19 cellular contexts compared by ENCODE assay signal in genomic region chr9:90965141-90965910, GRCh38.
DNase-seq lines count a peak whose midpoint lies in the region; ATAC-seq, FAIRE-seq and TF ChIP-seq lines count a peak whose summit lies in the region.
"Had no signal": no experiment of that assay in that cellular context is flagged by ENCODE, and none has a peak within 500 bp of the region (broad histone marks: within the 10 kb centered on the region; RNA-seq: fewer than 3 reads in every experiment).

No MANE protein-coding gene starts in this region.

- H3K4me2 ChIP-seq in K562 (ENCODE audit: insufficient read depth, low read length) (no peak overlapping the region), mesenchymal stem cell (ENCODE audit: low read length, poor library complexity, severe bottlenecking) (peak overlapping the region; percentile 21)

- H2BK15ac ChIP-seq in mesenchymal stem cell (ENCODE audit: low read depth, poor library complexity, severe bottlenecking) = no peak overlapping the region

- intact Hi-C loops in K562 (cut with micrococcal nuclease) = no loop called here

- no peak for TF ChIP-seq RAD21 in K562 (CRISPR knock-in tag; conservative IDR thresholded peaks at IDR 0.05 in 1 of 2, IDR thresholded peaks at IDR 0.05 in 1 of 2)

- no peak overlapping the region for H3K18ac ChIP-seq in mesenchymal stem cell (ENCODE audit: low read depth in 1 of 2, low read length in 2 of 2)

- H3K79me2 ChIP-seq in K562 (ENCODE audit: control insufficient read depth, insufficient read depth, low read length) = no peaks in the 10 kb centered on the region

- no peak for ATAC-seq in K562
- ATAC-seq: activated T-cell treated with anti-CD3 and anti-CD28 coated beads, Interleukin-2, amount 50 U/mL, for 4 hours; gastroesophageal sphincter had no signal

- no peak overlapping the region for H2BK120ac ChIP-seq in mesenchymal stem cell (ENCODE audit: low read depth, low read length)

- no peak for TF ChIP-seq CTCF in K562 (IDR thresholded peaks at IDR 0.05 in 2 of 3, conservative IDR thresholded peaks at IDR 0.05 in 1 of 3; ENCODE audit: insufficient read depth in 2 of 3, low read depth in 1 of 3, low read length in 3 of 3)

- H3K23ac ChIP-seq in mesenchymal stem cell (ENCODE audit: low read length in 2 of 2) = no peak overlapping the region

- DNase-seq in DMS53 (lab: John Stamatoyannopoulos, UW) (peak; percentile 16), DMS53 treated with DMSO at 0.1 percent for 48 hours (lab: John Stamatoyannopoulos, UW; ENCODE audit: unreplicated experiment) (no peak), K562 (ENCODE audit: extremely low read depth in 1 of 4, low spot score in 3 of 4) (no peak), mesenchymal stem cell (no peak), superior temporal gyrus (ENCODE audit: extremely low spot score) (peak; percentile 27), midbrain (lab: John Stamatoyannopoulos, UW) (no peak), globus pallidus (ENCODE audit: low spot score) (no peak)
- DNase-seq in activated CD8-positive, alpha-beta memory T cell treated with anti-CD3 and anti-CD28 coated beads for 24 hours = no peak
- DNase-seq: activated CD4-positive, CD25-positive, alpha-beta regulatory T cell; activated T-cell treated with anti-CD3 and anti-CD28 coated beads, Interleukin-2, amount 50 U/mL, for 4 hours; CD4-positive, CD25-positive, alpha-beta regulatory T cell; effector CD4-positive, alpha-beta T cell; NCI-H1105 treated with DMSO at 0.1 percent for 48 hours; NCI-H524; stimulated activated CD4-positive, alpha-beta T cell treated with anti-CD3 and anti-CD28 coated beads, Interleukin-4, amount 100 ng/mL, for 1 hour had no signal

- H3K79me1 ChIP-seq in mesenchymal stem cell (replicated peaks; ENCODE audit: low read length, poor library complexity, severe bottlenecking) = no peaks in the 10 kb centered on the region

- 0% methylated on average over 13 of the region's 14 CpGs for WGBS in K562 (ENCODE audit: insufficient coverage, low coverage, missing lambda C conversion rate)
- 92% methylated on average over 13 of the region's 14 CpGs for WGBS in mesenchymal stem cell

- no peak overlapping the region for H4K91ac ChIP-seq in mesenchymal stem cell (ENCODE audit: low read length)

- H3K4me3 ChIP-seq in K562 (no peak overlapping the region), mesenchymal stem cell (ENCODE audit: insufficient read depth in 1 of 2, low read depth in 1 of 2, low read length in 2 of 2) (peak overlapping the region in 1 of 2 experiments; percentile 23)
- H3K4me3 ChIP-seq: gastroesophageal sphincter had no signal

- H3K27me3 ChIP-seq in K562 (ENCODE audit: control insufficient read depth in 2 of 2, insufficient read depth in 2 of 2, low read length in 2 of 2) (peaks cover 4 to 45% of the 10 kb centered on the region in 2 experiments; a peak in 4 of 5 replicates), mesenchymal stem cell (ENCODE audit: control insufficient read depth in 1 of 2, insufficient read depth in 1 of 2, low read length in 2 of 2) (no peaks in the 10 kb centered on the region)

- no peak for TF ChIP-seq EP300 in K562 (IDR thresholded peaks at IDR 0.05; ENCODE audit: low read length)

- H2AFZ ChIP-seq in K562 (ENCODE audit: low read depth, low read length) (no peak overlapping the region), mesenchymal stem cell (ENCODE audit: low read depth, low read length) (no peak overlapping the region)

- no peak for TF ChIP-seq POLR2A in K562 (conservative IDR thresholded peaks at IDR 0.05)

- BruUV-seq in K562 (replicated peaks; lab: Mats Ljungman, UMichigan) = no TSS peak

- H3K27ac ChIP-seq in K562 (ENCODE audit: extremely low read depth, low read depth, low read length) (no peak overlapping the region), mesenchymal stem cell (ENCODE audit: low read length, poor library complexity, severe bottlenecking) (peak overlapping the region; percentile 55)
- H3K27ac ChIP-seq: 22Rv1 had no signal

- no peaks in the 10 kb centered on the region for H4K20me1 ChIP-seq in K562 (replicated peaks; ENCODE audit: control insufficient read depth, insufficient read depth, low read length)

- no peak overlapping the region for H3K14ac ChIP-seq in mesenchymal stem cell (ENCODE audit: low read length in 2 of 2)

- no peak overlapping the region for H2BK12ac ChIP-seq in mesenchymal stem cell (ENCODE audit: low read length in 2 of 2)

- no peak overlapping the region for H4K8ac ChIP-seq in mesenchymal stem cell (ENCODE audit: low read length)

- FAIRE-seq in K562 (lab: Jason Lieb, UNC) = no peak
- FAIRE-seq: G401.6, islet of Langerhans had no signal

- H3K9me3 ChIP-seq in K562 (replicated peaks; ENCODE audit: control insufficient read depth, insufficient read depth, low read depth, low read length) (no peaks in the 10 kb centered on the region), mesenchymal stem cell (ENCODE audit: control insufficient read depth, low read length) (no peaks in the 10 kb centered on the region)
- H3K9me3 ChIP-seq: gastroesophageal sphincter had no signal

- POLR2A ChIA-PET in K562 (lab: Yijun Ruan, JAX) = interaction anchor here (0.6 kb wide), 1 partner anchor 336 kb away, joined by 3 read pairs; no protein-coding TSS in a partner anchor

- in situ Hi-C loops in K562 (cut with MboI) = no loop called here

- H2BK5ac ChIP-seq in mesenchymal stem cell (ENCODE audit: low read depth, low read length, poor library complexity, severe bottlenecking) = no peak overlapping the region

- H3K4ac ChIP-seq in mesenchymal stem cell (ENCODE audit: low read depth in 1 of 2, low read length in 2 of 2) = no peak overlapping the region

- CTCF ChIA-PET in K562 (lab: Yijun Ruan, JAX; ENCODE audit: low intra/inter-chr PET ratio) = no interaction called here

- no peaks in the 10 kb centered on the region for H3K9me1 ChIP-seq in K562 (ENCODE audit: control insufficient read depth, insufficient read depth, low read length)

- H3K36me3 ChIP-seq in K562 (ENCODE audit: control insufficient read depth, insufficient read depth, low read length) (no peaks in the 10 kb centered on the region), mesenchymal stem cell (ENCODE audit: control insufficient read depth in 1 of 2, insufficient read depth in 2 of 2, low read depth in 1 of 2, low read length in 2 of 2) (no peaks in the 10 kb centered on the region)
- H3K36me3 ChIP-seq: gastroesophageal sphincter had no signal

- H2AK5ac ChIP-seq in mesenchymal stem cell (ENCODE audit: low read length, severe bottlenecking) = peak overlapping the region; percentile 64

- H3K9ac ChIP-seq in K562 (ENCODE audit: insufficient read depth in 1 of 2, low read depth in 2 of 2, low read length in 2 of 2) (no peak overlapping the region), mesenchymal stem cell (ENCODE audit: low read length) (no peak overlapping the region)

- no peaks in the 10 kb centered on the region for H3K4me1 ChIP-seq in K562 (replicated peaks in 1 of 2; ENCODE audit: control insufficient read depth in 2 of 2, insufficient read depth in 2 of 2, low read length in 2 of 2)
- H3K4me1 ChIP-seq in mesenchymal stem cell (ENCODE audit: control insufficient read depth, insufficient read depth, low read depth, low read length) = peaks cover 25% of the 10 kb centered on the region
- H3K4me1 ChIP-seq: gastroesophageal sphincter had no signal

TF ChIP-seq in K562, 482 proteins besides CTCF, POLR2A, EP300 and RAD21:
- TF ChIP-seq HNRNPLL (IDR thresholded peaks at IDR 0.05; ENCODE audit: low read depth, low read length, poor library complexity, severe bottlenecking) (no peak), SIN3B (IDR thresholded peaks at IDR 0.05; ENCODE audit: low read depth) (no peak), PHB2 (IDR thresholded peaks at IDR 0.05; ENCODE audit: low read depth) (no peak), FOXP4 (CRISPR knock-in tag; IDR thresholded peaks at IDR 0.05; ENCODE audit: borderline replicate concordance) (no peak), LCOR (CRISPR knock-in tag; IDR thresholded peaks at IDR 0.05) (no peak), MCM2 (IDR thresholded peaks at IDR 0.05; ENCODE audit: low read depth) (no peak), RBM25 (IDR thresholded peaks at IDR 0.05; ENCODE audit: low read depth, low read length, severe bottlenecking) (peak; percentile 12), ZNF134 (CRISPR knock-in tag; conservative IDR thresholded peaks at IDR 0.05) (peak; percentile 93)

Comparison
In these comparisons a context has a peak if more than half of its experiments do, and no peak if none do; other contexts are left out.
1. DNase-seq: peak in DMS53 (single experiment) and superior temporal gyrus (single experiment); none in DMS53 treated with DMSO at 0.1 percent for 48 hours (single experiment), K562 (0 of 4), mesenchymal stem cell (single experiment), activated CD8-positive, alpha-beta memory T cell treated with anti-CD3 and anti-CD28 coated beads for 24 hours (single experiment), midbrain (single experiment) and globus pallidus (single experiment).